In genomic region chr9:2234371-2234893, GRCh38 we compare ENCODE assay signal across 15 cellular contexts.
DNase-seq lines count a peak whose midpoint lies in the region; ATAC-seq and TF ChIP-seq lines count a peak whose summit lies in the region.
"Had no signal": no experiment of that assay in that cellular context is flagged by ENCODE, and none has a peak within 500 bp of the region (broad histone marks: within the 10 kb centered on the region; RNA-seq: fewer than 3 reads in every experiment).

No MANE protein-coding gene starts in this region.

- peak overlapping the region in 1 of 2 donors; percentile 22 for H3K9ac ChIP-seq in stomach smooth muscle (ENCODE audit: low read length in 2 of 2)

- H3K4me1 ChIP-seq in cardiac muscle cell (ENCODE audit: low read depth) (peaks cover 9% of the 10 kb centered on the region), stomach smooth muscle (ENCODE audit: control insufficient read depth, insufficient read depth, low read length) (peaks cover 30% of the 10 kb centered on the region)

- DNase-seq in NCI-H1417 (lab: John Stamatoyannopoulos, UW) = peak in 2 of 3 experiments; percentile 5 to 97
- no peak for DNase-seq in NCI-H1417 treated with DMSO at 0.1 percent for 48 hours (lab: John Stamatoyannopoulos, UW)
- DNase-seq in NCI-H446 treated with DMSO at 0.1 percent for 48 hours (lab: John Stamatoyannopoulos, UW) = peak; percentile 74
- DNase-seq in cardiac muscle cell (ENCODE audit: low read depth in 1 of 2, low spot score in 1 of 2) = peak; percentile 51 to 67
- DNase-seq in activated gamma-delta T cell (lab: John Stamatoyannopoulos, UW) = no peak
- DNase-seq in AG20443 (ENCODE audit: low spot score) = no peak
- DNase-seq: activated CD8-positive, alpha-beta memory T cell treated with anti-CD3 and anti-CD28 coated beads, Interleukin-2, amount 50 U/mL, for 48 hours; DMS53; KBM-7; OCI-M1; pancreas had no signal

- no peak for TF ChIP-seq CTCF in cardiac muscle cell (IDR thresholded peaks at IDR 0.05; ENCODE audit: low read depth, low read length)

- peak overlapping the region; percentile 59 for H3K27ac ChIP-seq in cardiac muscle cell
- peak overlapping the region; percentile 76 for H3K27ac ChIP-seq in stomach smooth muscle (ENCODE audit: low read length)
- H3K27ac ChIP-seq: 22Rv1, esophagus muscularis mucosa, pancreas had no signal

- H3K36me3 ChIP-seq in cardiac muscle cell = no peaks in the 10 kb centered on the region
- H3K36me3 ChIP-seq in stomach smooth muscle (ENCODE audit: control insufficient read depth in 2 of 2, insufficient read depth in 2 of 2, low read length in 2 of 2) = no peaks in the 10 kb centered on the region
- H3K36me3 ChIP-seq: esophagus muscularis mucosa, pancreas had no signal

- H3K9me3 ChIP-seq in cardiac muscle cell (ENCODE audit: low read depth) (no peaks in the 10 kb centered on the region), stomach smooth muscle (ENCODE audit: control insufficient read depth in 2 of 2, low read length in 2 of 2) (no peaks in the 10 kb centered on the region)
- H3K9me3 ChIP-seq: esophagus muscularis mucosa, pancreas had no signal

- H3K4me3 ChIP-seq in cardiac muscle cell (no peak overlapping the region), stomach smooth muscle (ENCODE audit: low read length in 2 of 2) (peak overlapping the region in 1 of 2 donors; percentile 56)
- H3K4me3 ChIP-seq: esophagus muscularis mucosa, pancreas had no signal

- H3K27me3 ChIP-seq in cardiac muscle cell (no peaks in the 10 kb centered on the region), stomach smooth muscle (ENCODE audit: control insufficient read depth in 1 of 2, insufficient read depth in 2 of 2, low read length in 2 of 2) (no peaks in the 10 kb centered on the region)
- H3K27me3 ChIP-seq: esophagus muscularis mucosa, pancreas had no signal

- ATAC-seq in HG02571 (IDR thresholded peaks at IDR 0.05; ENCODE audit: unreplicated experiment) = no peak

Comparison
In these comparisons a context has a peak if more than half of its experiments do, and no peak if none do; other contexts are left out.
1. DNase-seq: peak in NCI-H1417 (2 of 3), NCI-H446 treated with DMSO at 0.1 percent for 48 hours (single experiment) and cardiac muscle cell (2 of 2); none in NCI-H1417 treated with DMSO at 0.1 percent for 48 hours (single experiment), activated gamma-delta T cell (single experiment) and AG20443 (single experiment).